ENCODE assay signal across 22 cellular contexts in the genomic region with DNA sequence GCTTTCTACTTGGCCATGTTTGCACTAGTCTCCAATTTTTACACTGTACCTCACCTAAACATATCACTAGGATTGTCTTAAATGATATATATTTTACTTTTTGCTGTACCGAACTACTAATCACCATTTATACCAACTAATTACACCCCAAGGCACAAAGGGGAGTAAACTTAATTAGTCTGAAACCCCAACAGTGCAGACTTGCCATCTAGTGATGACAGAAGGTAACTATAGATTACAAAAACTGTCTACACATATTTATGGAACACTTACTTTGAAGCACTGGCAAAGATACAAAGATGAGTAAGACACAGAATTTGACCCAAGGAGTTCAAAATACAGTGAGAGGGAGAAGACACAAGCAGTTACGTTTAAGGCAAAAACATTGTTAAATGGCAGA.
"Had no signal": no experiment of that assay in that cellular context is flagged by ENCODE, and none has a peak within 500 bp of the region (broad histone marks: within the 10 kb centered on the region; RNA-seq: fewer than 3 reads in every experiment).

No MANE protein-coding gene starts in this region.

- H3K36me3 ChIP-seq: adrenal gland, colonic mucosa had no signal

- H3K27me3 ChIP-seq: adrenal gland, colonic mucosa had no signal

- H3K4me1 ChIP-seq: adrenal gland, colonic mucosa had no signal

- DNase-seq: activated CD4-positive, alpha-beta T cell treated with anti-CD3 and anti-CD28 coated beads for 4 hours; activated CD8-positive, alpha-beta memory T cell treated with anti-CD3 and anti-CD28 coated beads, Interleukin-2, amount 50 U/mL, for 4 hours; activated CD8-positive, alpha-beta T cell treated with anti-CD3 and anti-CD28 coated beads for 36 hours; activated naive CD4-positive, alpha-beta T cell treated with anti-CD3 and anti-CD28 coated beads, Interleukin-2, amount 50 U/mL, for 16 hours; activated naive CD8-positive, alpha-beta T cell treated with anti-CD3 and anti-CD28 coated beads, Interleukin-2, amount 10 ng/mL, durations not matched to agents 7 days and 5 days; activated T-cell treated with anti-CD3 and anti-CD28 coated beads, Interleukin-2, amount 50 U/mL, for 72 hours; adrenal gland; anterior cingulate cortex; colonic mucosa; NCI-H1048; NCI-H146; NCI-H187 treated with DMSO at 0.1 percent for 48 hours; NCI-H2081 treated with DMSO at 0.1 percent for 48 hours; NCI-H2171; NCI-H2227 treated with DMSO at 0.1 percent for 48 hours; NCI-H446 treated with DMSO at 0.1 percent for 48 hours; NCI-H524 treated with DMSO at 0.1 percent for 48 hours; RPMI8226; SK-N-SH; T-helper 1 cell had no signal

- ATAC-seq: activated CD4-positive, CD25-positive, alpha-beta regulatory T cell treated with anti-CD3 and anti-CD28 coated beads, Interleukin-2, amount 50 U/mL, for 24 hours; activated CD8-positive, alpha-beta T cell treated with anti-CD3 and anti-CD28 coated beads for 36 hours; activated T-cell treated with anti-CD3 and anti-CD28 coated beads, Interleukin-2, amount 50 U/mL, for 72 hours; Right ventricle myocardium inferior had no signal

- H3K4me3 ChIP-seq: adrenal gland, colonic mucosa had no signal

- H3K9me3 ChIP-seq: adrenal gland, colonic mucosa, SK-N-SH had no signal
